In genomic region chr7:22123139-22123538, GRCh38 we compare ENCODE assay signal across 1 cellular context.
A peak's percentile ranks its signal among the peaks of the same experiment; 100 is the strongest.
TF ChIP-seq lines count a peak whose summit lies in the region.

No MANE protein-coding gene starts in this region.

TF ChIP-seq in K562, 482 proteins besides CTCF, POLR2A, EP300 and RAD21 (continued from another document and continues in another):
- TF ChIP-seq TAF9B (IDR thresholded peaks at IDR 0.05; ENCODE audit: partially characterized antibody): no peak
- peak; percentile 50; the same call in 1 of the 2 replicates for TF ChIP-seq KLF13 (tag; IDR thresholded peaks at IDR 0.05; ENCODE audit: borderline replicate concordance, low read depth)
- no peak for TF ChIP-seq U2AF2 (optimal IDR thresholded peaks at IDR 0.05; ENCODE audit: low read depth, low read length)
- TF ChIP-seq ZNF395 (CRISPR knock-in tag; IDR thresholded peaks at IDR 0.05): 0 out of 2 replicates have a peak, but pooled peaks have one; percentile 59
- TF ChIP-seq BHLHE40 (IDR thresholded peaks at IDR 0.05; ENCODE audit: low read length): peak; percentile 70
- no peak for TF ChIP-seq TSHZ1 (CRISPR knock-in tag; IDR thresholded peaks at IDR 0.05)
- TF ChIP-seq ZNF354B (CRISPR knock-in tag; IDR thresholded peaks at IDR 0.05): no peak
- TF ChIP-seq ATF1 (CRISPR knock-in tag; IDR thresholded peaks at IDR 0.05): no peak
- 0 out of 2 replicates have a peak, but pooled peaks have one; percentile 33 for TF ChIP-seq ATF1 (tag; IDR thresholded peaks at IDR 0.05)
- TF ChIP-seq CHD4 (IDR thresholded peaks at IDR 0.05; ENCODE audit: insufficient read depth, insufficient replicate concordance, low read depth, low read length, poor library complexity, severe bottlenecking): no peak
- TF ChIP-seq MAZ (CRISPR knock-in tag; conservative IDR thresholded peaks at IDR 0.05 in 1 of 2, IDR thresholded peaks at IDR 0.05 in 1 of 2): 0 out of 4 replicates have a peak, but pooled peaks of 1 of the 2 experiments have one; percentile 20
- TF ChIP-seq PHTF2 (CRISPR knock-in tag; IDR thresholded peaks at IDR 0.05): no peak
- no peak for TF ChIP-seq TARDBP (IDR thresholded peaks at IDR 0.05)
- TF ChIP-seq, protein P1, sequence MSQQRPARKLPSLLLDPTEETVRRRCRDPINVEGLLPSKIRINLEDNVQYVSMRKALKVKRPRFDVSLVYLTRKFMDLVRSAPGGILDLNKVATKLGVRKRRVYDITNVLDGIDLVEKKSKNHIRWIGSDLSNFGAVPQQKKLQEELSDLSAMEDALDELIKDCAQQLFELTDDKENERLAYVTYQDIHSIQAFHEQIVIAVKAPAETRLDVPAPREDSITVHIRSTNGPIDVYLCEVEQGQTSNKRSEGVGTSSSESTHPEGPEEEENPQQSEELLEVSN (IDR thresholded peaks at IDR 0.05; ENCODE audit: borderline replicate concordance in 1 of 2, extremely low read depth in 1 of 2, insufficient read depth in 1 of 2, insufficient read length in 1 of 2, low read depth in 1 of 2, low read length in 1 of 2, poor library complexity in 1 of 2, severe bottlenecking in 1 of 2): peak; percentile 89
- peak; percentile 10 for TF ChIP-seq ZNF146 (CRISPR knock-in tag; IDR thresholded peaks at IDR 0.05; ENCODE audit: unreplicated experiment)
- peak; percentile 65 for TF ChIP-seq ARID1B (IDR thresholded peaks at IDR 0.05)
- no peak for TF ChIP-seq ZNF253 (CRISPR knock-in tag; conservative IDR thresholded peaks at IDR 0.05)
- TF ChIP-seq ZBTB11 (CRISPR knock-in tag; IDR thresholded peaks at IDR 0.05): peak in 1 of 3 experiments; percentile 59; a peak in 1 of 6 replicates
- TF ChIP-seq SOX6 (IDR thresholded peaks at IDR 0.05): peak; percentile 76
- no peak for TF ChIP-seq ILK (tag; IDR thresholded peaks at IDR 0.05; ENCODE audit: borderline replicate concordance, low read depth)
- peak; percentile 70; the same call in 1 of the 2 replicates for TF ChIP-seq IRF9 (tag; IDR thresholded peaks at IDR 0.05)
- no peak for TF ChIP-seq BRF1 (IDR thresholded peaks at IDR 0.05; ENCODE audit: borderline replicate concordance, extremely low read depth, insufficient read length)
- TF ChIP-seq ZNF134 (CRISPR knock-in tag; conservative IDR thresholded peaks at IDR 0.05): 0 out of 2 replicates have a peak, but pooled peaks have one; percentile 3
- TF ChIP-seq, protein P2, sequence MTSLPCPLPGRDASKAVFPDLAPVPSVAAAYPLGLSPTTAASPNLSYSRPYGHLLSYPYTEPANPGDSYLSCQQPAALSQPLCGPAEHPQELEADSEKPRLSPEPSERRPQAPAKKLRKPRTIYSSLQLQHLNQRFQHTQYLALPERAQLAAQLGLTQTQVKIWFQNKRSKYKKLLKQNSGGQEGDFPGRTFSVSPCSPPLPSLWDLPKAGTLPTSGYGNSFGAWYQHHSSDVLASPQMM (CRISPR knock-in tag; IDR thresholded peaks at IDR 0.05): no peak
- TF ChIP-seq CCAR2 (IDR thresholded peaks at IDR 0.05; ENCODE audit: low read depth, low read length): no peak
- peak; percentile 67 for TF ChIP-seq CTBP1 (IDR thresholded peaks at IDR 0.05; ENCODE audit: borderline replicate concordance)
- TF ChIP-seq, protein P3, sequence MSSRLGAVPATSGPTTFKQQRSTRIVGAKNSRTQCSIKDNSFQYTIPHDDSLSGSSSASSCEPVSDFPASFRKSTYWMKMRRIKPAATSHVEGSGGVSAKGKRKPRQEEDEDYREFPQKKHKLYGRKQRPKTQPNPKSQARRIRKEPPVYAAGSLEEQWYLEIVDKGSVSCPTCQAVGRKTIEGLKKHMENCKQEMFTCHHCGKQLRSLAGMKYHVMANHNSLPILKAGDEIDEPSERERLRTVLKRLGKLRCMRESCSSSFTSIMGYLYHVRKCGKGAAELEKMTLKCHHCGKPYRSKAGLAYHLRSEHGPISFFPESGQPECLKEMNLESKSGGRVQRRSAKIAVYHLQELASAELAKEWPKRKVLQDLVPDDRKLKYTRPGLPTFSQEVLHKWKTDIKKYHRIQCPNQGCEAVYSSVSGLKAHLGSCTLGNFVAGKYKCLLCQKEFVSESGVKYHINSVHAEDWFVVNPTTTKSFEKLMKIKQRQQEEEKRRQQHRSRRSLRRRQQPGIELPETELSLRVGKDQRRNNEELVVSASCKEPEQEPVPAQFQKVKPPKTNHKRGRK (tag; IDR thresholded peaks at IDR 0.05): no peak
- TF ChIP-seq KDM4B (IDR thresholded peaks at IDR 0.05; ENCODE audit: borderline replicate concordance in 2 of 2, low read depth in 1 of 2): no peak
- no peak for TF ChIP-seq PRPF4 (IDR thresholded peaks at IDR 0.05; ENCODE audit: insufficient read depth, low read depth, low read length, poor library complexity, severe bottlenecking)
- no peak for TF ChIP-seq HDAC8 (tag; IDR thresholded peaks at IDR 0.05)
- TF ChIP-seq, protein P4, sequence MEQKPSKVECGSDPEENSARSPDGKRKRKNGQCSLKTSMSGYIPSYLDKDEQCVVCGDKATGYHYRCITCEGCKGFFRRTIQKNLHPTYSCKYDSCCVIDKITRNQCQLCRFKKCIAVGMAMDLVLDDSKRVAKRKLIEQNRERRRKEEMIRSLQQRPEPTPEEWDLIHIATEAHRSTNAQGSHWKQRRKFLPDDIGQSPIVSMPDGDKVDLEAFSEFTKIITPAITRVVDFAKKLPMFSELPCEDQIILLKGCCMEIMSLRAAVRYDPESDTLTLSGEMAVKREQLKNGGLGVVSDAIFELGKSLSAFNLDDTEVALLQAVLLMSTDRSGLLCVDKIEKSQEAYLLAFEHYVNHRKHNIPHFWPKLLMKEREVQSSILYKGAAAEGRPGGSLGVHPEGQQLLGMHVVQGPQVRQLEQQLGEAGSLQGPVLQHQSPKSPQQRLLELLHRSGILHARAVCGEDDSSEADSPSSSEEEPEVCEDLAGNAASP (IDR thresholded peaks at IDR 0.05): no peak
- no peak for TF ChIP-seq HMGN3 (IDR thresholded peaks at IDR 0.05; ENCODE audit: borderline replicate concordance, extremely low read depth, insufficient read length, low read depth, low read length)
- TF ChIP-seq NCOA4 (IDR thresholded peaks at IDR 0.05; ENCODE audit: partially characterized antibody): no peak
- no peak for TF ChIP-seq PYGO2 (tag; IDR thresholded peaks at IDR 0.05)
- TF ChIP-seq DMBX1 (CRISPR knock-in tag; IDR thresholded peaks at IDR 0.05; ENCODE audit: borderline replicate concordance): peak; percentile 74; the same call in 1 of the 2 replicates
- TF ChIP-seq, protein P5, sequence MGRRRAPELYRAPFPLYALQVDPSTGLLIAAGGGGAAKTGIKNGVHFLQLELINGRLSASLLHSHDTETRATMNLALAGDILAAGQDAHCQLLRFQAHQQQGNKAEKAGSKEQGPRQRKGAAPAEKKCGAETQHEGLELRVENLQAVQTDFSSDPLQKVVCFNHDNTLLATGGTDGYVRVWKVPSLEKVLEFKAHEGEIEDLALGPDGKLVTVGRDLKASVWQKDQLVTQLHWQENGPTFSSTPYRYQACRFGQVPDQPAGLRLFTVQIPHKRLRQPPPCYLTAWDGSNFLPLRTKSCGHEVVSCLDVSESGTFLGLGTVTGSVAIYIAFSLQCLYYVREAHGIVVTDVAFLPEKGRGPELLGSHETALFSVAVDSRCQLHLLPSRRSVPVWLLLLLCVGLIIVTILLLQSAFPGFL (CRISPR knock-in tag; IDR thresholded peaks at IDR 0.05): no peak
- TF ChIP-seq RBM39 (optimal IDR thresholded peaks at IDR 0.05; ENCODE audit: low read depth, low read length): no peak
- peak; percentile 69 for TF ChIP-seq GATA2 (CRISPR knock-in tag; IDR thresholded peaks at IDR 0.05)
- TF ChIP-seq, protein P6, sequence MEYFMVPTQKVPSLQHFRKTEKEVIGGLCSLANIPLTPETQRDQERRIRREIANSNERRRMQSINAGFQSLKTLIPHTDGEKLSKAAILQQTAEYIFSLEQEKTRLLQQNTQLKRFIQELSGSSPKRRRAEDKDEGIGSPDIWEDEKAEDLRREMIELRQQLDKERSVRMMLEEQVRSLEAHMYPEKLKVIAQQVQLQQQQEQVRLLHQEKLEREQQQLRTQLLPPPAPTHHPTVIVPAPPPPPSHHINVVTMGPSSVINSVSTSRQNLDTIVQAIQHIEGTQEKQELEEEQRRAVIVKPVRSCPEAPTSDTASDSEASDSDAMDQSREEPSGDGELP (CRISPR knock-in tag; IDR thresholded peaks at IDR 0.05; ENCODE audit: borderline replicate concordance): peak; percentile 31; the same call in 1 of the 2 replicates
- TF ChIP-seq, protein P7, sequence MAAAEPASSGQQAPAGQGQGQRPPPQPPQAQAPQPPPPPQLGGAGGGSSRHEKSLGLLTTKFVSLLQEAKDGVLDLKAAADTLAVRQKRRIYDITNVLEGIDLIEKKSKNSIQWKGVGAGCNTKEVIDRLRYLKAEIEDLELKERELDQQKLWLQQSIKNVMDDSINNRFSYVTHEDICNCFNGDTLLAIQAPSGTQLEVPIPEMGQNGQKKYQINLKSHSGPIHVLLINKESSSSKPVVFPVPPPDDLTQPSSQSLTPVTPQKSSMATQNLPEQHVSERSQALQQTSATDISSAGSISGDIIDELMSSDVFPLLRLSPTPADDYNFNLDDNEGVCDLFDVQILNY (CRISPR knock-in tag; IDR thresholded peaks at IDR 0.05): no peak
- TF ChIP-seq NR4A1 (CRISPR knock-in tag; IDR thresholded peaks at IDR 0.05): no peak
- TF ChIP-seq NR4A1 (tag; IDR thresholded peaks at IDR 0.05): peak; percentile 87
- no peak for TF ChIP-seq GTF2F1 (IDR thresholded peaks at IDR 0.05; ENCODE audit: low read depth, low read length)
- TF ChIP-seq, protein P8, sequence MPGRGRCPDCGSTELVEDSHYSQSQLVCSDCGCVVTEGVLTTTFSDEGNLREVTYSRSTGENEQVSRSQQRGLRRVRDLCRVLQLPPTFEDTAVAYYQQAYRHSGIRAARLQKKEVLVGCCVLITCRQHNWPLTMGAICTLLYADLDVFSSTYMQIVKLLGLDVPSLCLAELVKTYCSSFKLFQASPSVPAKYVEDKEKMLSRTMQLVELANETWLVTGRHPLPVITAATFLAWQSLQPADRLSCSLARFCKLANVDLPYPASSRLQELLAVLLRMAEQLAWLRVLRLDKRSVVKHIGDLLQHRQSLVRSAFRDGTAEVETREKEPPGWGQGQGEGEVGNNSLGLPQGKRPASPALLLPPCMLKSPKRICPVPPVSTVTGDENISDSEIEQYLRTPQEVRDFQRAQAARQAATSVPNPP (IDR thresholded peaks at IDR 0.05; ENCODE audit: borderline replicate concordance, insufficient read depth, insufficient read length): no peak
